Comparison of ENCODE assay signal across 8 cellular contexts in the genomic region with DNA sequence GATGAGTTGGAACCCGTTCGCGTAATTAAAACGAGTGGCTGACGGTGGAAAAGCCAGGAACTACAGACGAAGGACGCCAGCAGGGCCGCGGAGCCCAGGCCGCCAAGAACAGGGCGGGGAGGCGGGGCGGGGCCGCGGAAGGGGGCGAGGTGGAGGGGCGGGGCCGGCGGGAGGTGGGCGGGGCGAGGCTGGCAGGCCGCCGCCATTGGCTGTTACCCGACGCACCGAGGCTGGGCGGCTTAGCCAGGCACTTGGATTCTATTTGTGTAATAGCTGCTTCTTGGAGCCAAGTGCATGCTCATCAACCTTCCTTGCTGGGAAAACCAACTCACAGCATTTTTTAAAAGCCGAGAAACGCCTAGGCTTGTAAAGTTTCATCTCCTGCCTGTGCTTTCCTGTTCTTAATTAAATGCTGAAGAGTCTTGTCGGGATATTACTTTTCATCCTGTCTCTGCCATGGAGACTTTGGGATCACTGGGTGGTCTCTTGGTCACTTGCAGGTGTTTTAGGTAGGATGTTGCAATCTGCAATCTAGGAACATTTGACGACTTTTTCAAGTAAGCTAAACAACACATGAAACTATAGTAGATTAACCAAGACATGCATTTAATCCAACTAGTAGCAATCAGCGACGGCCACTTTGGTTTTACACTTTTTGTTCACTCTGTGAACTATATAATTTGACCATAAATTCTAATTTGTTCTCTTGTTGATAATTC.
A peak's percentile ranks its signal among the peaks of the same experiment; 100 is the strongest.
DNase-seq lines count a peak whose midpoint lies in the region; ATAC-seq and TF ChIP-seq lines count a peak whose summit lies in the region.

No MANE protein-coding gene starts in this region.

- H3K27me3 ChIP-seq in skeletal muscle satellite cell (ENCODE audit: control insufficient read depth, insufficient read depth, low read length) = no peaks in the 10 kb centered on the region

- H3K27ac Mint-ChIP-seq in MCF 10A (ENCODE audit: low read depth, unreplicated experiment) = peak overlapping the region; percentile 99

- no peaks in the 10 kb centered on the region for H3K36me3 ChIP-seq in skeletal muscle satellite cell (ENCODE audit: insufficient read depth, low read length)

- peak overlapping the region; percentile 98 for H3K27ac ChIP-seq in VCaP

- peaks cover 11% of the 10 kb centered on the region for H3K36me3 Mint-ChIP-seq in MCF 10A (ENCODE audit: insufficient read depth, unreplicated experiment)

- H3K9me3 ChIP-seq in iPS-18c (ENCODE audit: control insufficient read depth, insufficient read depth, low read length) = no peaks in the 10 kb centered on the region
- peaks cover 3% of the 10 kb centered on the region for H3K9me3 ChIP-seq in skeletal muscle satellite cell (replicated peaks; ENCODE audit: low read length)

- H3K4me3 ChIP-seq in iPS-18c (ENCODE audit: insufficient read depth, low read depth, low read length) (peak overlapping the region; percentile 83), skeletal muscle satellite cell (ENCODE audit: low read length) (peak overlapping the region; percentile 94)

- DNase-seq in NCI-H187 (lab: John Stamatoyannopoulos, UW) (peak; percentile 67 to 81), NCI-H187 treated with DMSO at 0.1 percent for 48 hours (lab: John Stamatoyannopoulos, UW) (no peak), NCI-H2171 (lab: John Stamatoyannopoulos, UW) (peak; percentile 84), MCF 10A (ENCODE audit: unreplicated experiment) (peak; percentile 93)

- peaks cover 19% of the 10 kb centered on the region for H3K4me1 ChIP-seq in skeletal muscle satellite cell (ENCODE audit: control insufficient read depth, insufficient read depth, low read length)

- CTCF ChIA-PET in MCF 10A (lab: Yijun Ruan, JAX) = interaction anchor here (1.0 to 1.2 kb wide), 3 partner anchors 12 to 23 kb away, joined by 3 to 6 read pairs (median 5); no protein-coding TSS in a partner anchor

- H3K4me1 Mint-ChIP-seq in MCF 10A (ENCODE audit: insufficient read depth, unreplicated experiment) = peaks cover 10% of the 10 kb centered on the region

- BruUV-seq in MCF 10A (replicated peaks; lab: Mats Ljungman, UMichigan) = no TSS peak

- H3K27me3 Mint-ChIP-seq in MCF 10A (ENCODE audit: insufficient read depth, unreplicated experiment) = no peaks in the 10 kb centered on the region

- peak overlapping the region; percentile 90 for H3K4me3 Mint-ChIP-seq in MCF 10A (ENCODE audit: unreplicated experiment)

- no peaks in the 10 kb centered on the region for H3K9me3 Mint-ChIP-seq in MCF 10A (ENCODE audit: unreplicated experiment)

- H3K4me2 ChIP-seq in skeletal muscle satellite cell (ENCODE audit: low read length) = peak overlapping the region; percentile 100

- POLR2A ChIA-PET in MCF 10A (lab: Yijun Ruan, JAX) = interaction anchor here (0.5 to 6.0 kb wide), 29 partner anchors 8 to 1707 kb away, joined by 3 to 122 read pairs (median 5); partner anchors contain the start of gene ARID1B

- ATAC-seq in HG03066 (IDR thresholded peaks at IDR 0.05; ENCODE audit: low read depth, unreplicated experiment) = peak; percentile 51

- TF ChIP-seq CTCF in VCaP (conservative IDR thresholded peaks at IDR 0.05) (no peak), MCF 10A (IDR thresholded peaks at IDR 0.05; ENCODE audit: unreplicated experiment) (no peak)

- intact Hi-C loops in MCF 10A (cut with micrococcal nuclease) = no loop called here

- H3K9ac ChIP-seq in skeletal muscle satellite cell (ENCODE audit: low read depth, low read length) = peak overlapping the region; percentile 100
